In the genomic region with DNA sequence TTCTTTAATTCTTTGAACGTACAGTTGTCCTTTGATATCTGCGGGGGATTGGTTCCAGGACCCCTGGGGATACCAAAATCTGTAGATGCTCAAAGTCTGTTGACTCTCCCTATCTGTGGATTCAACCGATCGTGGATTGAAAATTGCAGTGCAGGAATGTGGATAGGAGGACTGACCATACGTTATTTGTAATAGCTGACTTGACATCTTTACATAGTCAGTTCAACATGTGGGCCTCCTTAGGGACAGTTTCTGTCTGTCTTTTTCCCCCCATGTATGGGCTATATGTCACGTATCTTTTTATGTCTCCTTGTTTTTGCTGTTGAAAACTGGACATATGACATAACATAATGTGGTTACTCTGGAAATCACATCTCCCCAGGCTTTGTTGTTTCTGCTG, we compare ENCODE assay signal across 8 cellular contexts.
"Had no signal": no experiment of that assay in that cellular context is flagged by ENCODE, and none has a peak within 500 bp of the region (broad histone marks: within the 10 kb centered on the region; RNA-seq: fewer than 3 reads in every experiment).

No MANE protein-coding gene starts in this region.

- DNase-seq: GM23248, H9, HCEC 1CT, KBM-7 had no signal

- FAIRE-seq: H1, H54, HTR-8/SVneo had no signal

- H3K4me1 Mint-ChIP-seq: H9 had no signal

- H2AFZ ChIP-seq: GM23248 had no signal

- H3K27ac Mint-ChIP-seq: H9 had no signal

- H3K4me3 Mint-ChIP-seq: H9 had no signal

- H3K4me3 ChIP-seq: GM23248 had no signal

- H3K4me2 ChIP-seq: KMS-11 had no signal

- H3K27ac ChIP-seq: GM23248, KMS-11 had no signal

- H3K9ac ChIP-seq: GM23248, KMS-11 had no signal
